ENCODE assay signal across 18 cellular contexts in genomic region chr1:66383602-66384001, GRCh38.
DNase-seq lines count a peak whose midpoint lies in the region; ATAC-seq, FAIRE-seq and TF ChIP-seq lines count a peak whose summit lies in the region.
"Had no signal": no experiment of that assay in that cellular context is flagged by ENCODE, and none has a peak within 500 bp of the region (broad histone marks: within the 10 kb centered on the region; RNA-seq: fewer than 3 reads in every experiment).

No MANE protein-coding gene starts in this region.

- H2BK120ac ChIP-seq in H1 (replicated peaks; ENCODE audit: low read depth, low read length), result no peak overlapping the region

- no peak overlapping the region for H4K91ac ChIP-seq in H1 (replicated peaks; ENCODE audit: insufficient read length, low read length)

- H2BK12ac ChIP-seq in H1 (ENCODE audit: low read depth, low read length), result no peak overlapping the region

- CTCF ChIA-PET in A549 (lab: Yijun Ruan, JAX), result no interaction called here
- CTCF ChIA-PET in H1 (lab: Charles Lee; ENCODE audit: partially characterized antibody), result interaction anchor here (1.0 to 1.2 kb wide), 2 partner anchors 61 to 63 kb away, joined by 3 read pairs; no protein-coding TSS in a partner anchor

- no peak overlapping the region for H3K9ac ChIP-seq in H1 (replicated peaks in 1 of 4; ENCODE audit: extremely low read depth in 1 of 4, low read depth in 3 of 4, low read length in 3 of 4)

- H3K79me2 ChIP-seq in H1 (ENCODE audit: control insufficient read depth in 1 of 2, insufficient read depth in 2 of 2, low read length in 2 of 2), result no peaks in the 10 kb centered on the region

- no peak overlapping the region for H3K18ac ChIP-seq in H1 (ENCODE audit: extremely low read depth, low read length)

- no peak overlapping the region for H3K14ac ChIP-seq in H1 (ENCODE audit: insufficient read length)

- TF ChIP-seq POLR2A in A549 (IDR thresholded peaks at IDR 0.05; ENCODE audit: low read length) (no peak), H1 (IDR thresholded peaks at IDR 0.05; ENCODE audit: control extremely low read depth in 1 of 2, low read depth in 2 of 2, low read length in 2 of 2) (no peak)

- 95% methylated on average over 1 of the region's 1 CpG for WGBS in A549 (ENCODE audit: missing lambda C conversion rate)
- 93% methylated on average over 1 of the region's 1 CpG; no CpG with 5 or more reads in 1 of the 2 experiments for WGBS in H1 (ENCODE audit: extremely low coverage in 1 of 2, insufficient coverage in 1 of 2, insufficient read length in 1 of 2, insufficient replicate concordance in 2 of 2, low coverage in 1 of 2, low lambda C conversion rate in 2 of 2, missing lambda C conversion rate in 1 of 2), 2 experiments

- H3K4me3 ChIP-seq in A549 (no peak overlapping the region), H1 (ENCODE audit: extremely low read depth in 1 of 4, insufficient read depth in 2 of 4, low read depth in 3 of 4, low read length in 4 of 4) (no peak overlapping the region)
- H3K4me3 ChIP-seq: HAP-1 had no signal

- H3K9me3 ChIP-seq in A549 (peaks cover 18% of the 10 kb centered on the region; the same call in 1 of the 3 replicates), H1 (ENCODE audit: insufficient read depth in 2 of 2, low read depth in 1 of 2, low read length in 1 of 2) (peaks cover 22 to 28% of the 10 kb centered on the region in 2 experiments)
- H3K9me3 ChIP-seq: Caco-2 had no signal

- H2BK20ac ChIP-seq in H1 (ENCODE audit: low read length), result no peak overlapping the region

- H3K27ac ChIP-seq in A549 (peak overlapping the region; percentile 40 to 73; a peak in 3 of 6 replicates), H1 (ENCODE audit: low read depth, low read length) (no peak overlapping the region)

- no peak overlapping the region for H2AFZ ChIP-seq in H1 (ENCODE audit: low read length)

- TF ChIP-seq EP300 in A549 (IDR thresholded peaks at IDR 0.05), result no peak
- no peak for TF ChIP-seq EP300 in H1 (IDR thresholded peaks at IDR 0.05; ENCODE audit: borderline replicate concordance in 1 of 2, low read depth in 2 of 2, low read length in 2 of 2)

- H3K79me1 ChIP-seq in H1 (ENCODE audit: low read depth, low read length), result no peaks in the 10 kb centered on the region

- no peak overlapping the region for H3K23ac ChIP-seq in H1 (ENCODE audit: insufficient read length)

- no peaks in the 10 kb centered on the region for H3K27me3 ChIP-seq in H1 (replicated peaks in 1 of 4; ENCODE audit: control insufficient read depth in 3 of 4, extremely low read depth in 1 of 4, insufficient read depth in 3 of 4, low read length in 3 of 4)

- TF ChIP-seq RAD21 in A549 (conservative IDR thresholded peaks at IDR 0.05 in 1 of 2, IDR thresholded peaks at IDR 0.05 in 1 of 2) (no peak), H1 (IDR thresholded peaks at IDR 0.05 in 1 of 2, conservative IDR thresholded peaks at IDR 0.05 in 1 of 2; ENCODE audit: low read depth in 2 of 2, low read length in 2 of 2) (no peak)

- no peak overlapping the region for H4K5ac ChIP-seq in H1 (ENCODE audit: insufficient read length, low read depth, low read length)

- no peak for FAIRE-seq in A549 (lab: Jason Lieb, UNC)
- FAIRE-seq in H1 (lab: Jason Lieb, UNC), result no peak
- FAIRE-seq: RCC 7860 had no signal

- TF ChIP-seq CTCF in A549 (IDR thresholded peaks at IDR 0.05) (no peak), H1 (IDR thresholded peaks at IDR 0.05; ENCODE audit: control extremely low read depth in 1 of 3, insufficient read depth in 1 of 3, low read depth in 1 of 3, low read length in 3 of 3) (no peak), GM20000 (IDR thresholded peaks at IDR 0.05; ENCODE audit: extremely low read depth, missing control alignments) (no peak)

- no peak overlapping the region for H3K56ac ChIP-seq in H1 (replicated peaks; ENCODE audit: insufficient read length, low read depth, low read length)

- H3K36me3 ChIP-seq in H1 (ENCODE audit: control insufficient read depth in 2 of 4, insufficient read depth in 4 of 4, low read length in 3 of 4), result peaks cover 0 to 7% (median 3%) of the 10 kb centered on the region in 4 experiments; a peak in 3 of 8 replicates
- H3K36me3 ChIP-seq: HAP-1 had no signal

- no peak overlapping the region for H2BK15ac ChIP-seq in H1 (ENCODE audit: low read length)

- H4K8ac ChIP-seq in H1 (ENCODE audit: extremely low read depth, insufficient read depth, low read length), result no peak overlapping the region

- no peaks in the 10 kb centered on the region for H3K4me1 ChIP-seq in A549
- peaks cover 0 to 5% (median 1%) of the 10 kb centered on the region in 4 experiments; a peak in 3 of 7 replicates for H3K4me1 ChIP-seq in H1 (replicated peaks in 1 of 4; ENCODE audit: control insufficient read depth in 3 of 4, insufficient read depth in 4 of 4, low read length in 3 of 4)
- H3K4me1 ChIP-seq: Caco-2 had no signal

- no peak for ATAC-seq in A549
- no peak for ATAC-seq in GM18858 (IDR thresholded peaks at IDR 0.05; ENCODE audit: unreplicated experiment)

- no peak overlapping the region for H3K4me2 ChIP-seq in A549
- H3K4me2 ChIP-seq in H1 (ENCODE audit: insufficient read depth in 1 of 2, low read depth in 2 of 2, low read length in 2 of 2), result no peak overlapping the region

- DNase-seq in A549 (ENCODE audit: low read depth in 1 of 2, low spot score in 1 of 2), result no peak
- peak; percentile 22 for DNase-seq in GF-D8 (lab: John Stamatoyannopoulos, UW)
- peak; percentile 35 for DNase-seq in NOMO-1 treated with dmso at 0.1 percent for 144 hours (lab: John Stamatoyannopoulos, UW; ENCODE audit: unreplicated experiment)
- no peak for DNase-seq in H1 (ENCODE audit: low read depth in 1 of 2, low spot score in 2 of 2)
- no peak for DNase-seq in islet precursor cell
- DNase-seq in OCI-M2 (lab: John Stamatoyannopoulos, UW; ENCODE audit: unreplicated experiment), result no peak
- DNase-seq in GM20000 (ENCODE audit: low spot score), result no peak
- DNase-seq: Caco-2; CD4-positive, CD25-positive, alpha-beta regulatory T cell; EL; NCI-H1048; NCI-H2081 treated with DMSO at 0.1 percent for 48 hours; NCI-H510A; NCI-H774; Right ventricle myocardium superior had no signal

- no peaks in the 10 kb centered on the region for H3K23me2 ChIP-seq in H1 (ENCODE audit: low read depth, low read length)

- H3K4ac ChIP-seq in H1 (replicated peaks; ENCODE audit: insufficient read length, low read depth, low read length), result no peak overlapping the region

- peak overlapping the region; percentile 75; the same call in 1 of the 2 replicates for H2AK5ac ChIP-seq in H1 (ENCODE audit: low read depth, low read length)

- POLR2A ChIA-PET in A549 (lab: Yijun Ruan, JAX) (no interaction called here), H1 (lab: Charles Lee; ENCODE audit: partially characterized antibody) (no interaction called here)

- H2BK5ac ChIP-seq in H1 (ENCODE audit: low read depth, low read length), result no peak overlapping the region

- H4K20me1 ChIP-seq in H1 (replicated peaks in 1 of 2; ENCODE audit: control insufficient read depth in 1 of 2, insufficient read depth in 2 of 2, low read length in 2 of 2), result no peaks in the 10 kb centered on the region

TF ChIP-seq in A549, 52 proteins besides CTCF, POLR2A, EP300 and RAD21 (continues in another document):
- TF ChIP-seq BHLHE40 (IDR thresholded peaks at IDR 0.05; ENCODE audit: low read depth, low read length), result no peak
- TF ChIP-seq NR3C1 (IDR thresholded peaks at IDR 0.05), result no peak
- TF ChIP-seq NPAS2 (CRISPR knock-in tag; IDR thresholded peaks at IDR 0.05; ENCODE audit: borderline replicate concordance), result no peak
- no peak for TF ChIP-seq POLR2AphosphoS2 (conservative IDR thresholded peaks at IDR 0.05; ENCODE audit: low read length)
- TF ChIP-seq ZFP36 (IDR thresholded peaks at IDR 0.05; ENCODE audit: borderline replicate concordance, partially characterized antibody), result no peak
- TF ChIP-seq HEYL (CRISPR knock-in tag; IDR thresholded peaks at IDR 0.05), result no peak
- no peak for TF ChIP-seq RFX5 (IDR thresholded peaks at IDR 0.05)
- TF ChIP-seq CEBPB (IDR thresholded peaks at IDR 0.05), result no peak
- no peak for TF ChIP-seq SREBF2 (IDR thresholded peaks at IDR 0.05)
- no peak for TF ChIP-seq CHD2 (IDR thresholded peaks at IDR 0.05; ENCODE audit: low read length, partially characterized antibody)
- no peak for TF ChIP-seq ESRRA (IDR thresholded peaks at IDR 0.05; ENCODE audit: borderline replicate concordance, low read length)
- no peak for TF ChIP-seq HOXA7 (CRISPR knock-in tag; IDR thresholded peaks at IDR 0.05)
- no peak for TF ChIP-seq HOXB13 (CRISPR knock-in tag; IDR thresholded peaks at IDR 0.05; ENCODE audit: low read depth)

TF ChIP-seq in H1, 55 proteins besides CTCF, POLR2A, EP300 and RAD21:
- TF ChIP-seq BRCA1 (IDR thresholded peaks at IDR 0.05; ENCODE audit: low read depth, low read length), result no peak
- no peak for TF ChIP-seq RBBP5 (IDR thresholded peaks at IDR 0.05; ENCODE audit: borderline replicate concordance, low read depth, low read length)
- TF ChIP-seq SUZ12 (IDR thresholded peaks at IDR 0.05; ENCODE audit: low read length), result no peak
- no peak for TF ChIP-seq SP2 (IDR thresholded peaks at IDR 0.05; ENCODE audit: low read length)
- no peak for TF ChIP-seq ZNF274 (IDR thresholded peaks at IDR 0.05; ENCODE audit: borderline replicate concordance, extremely low read depth, low read length)
TF ChIP-seq in H1: peak in this region for 0.

Comparison
In these comparisons a context has a peak if more than half of its experiments do, and no peak if none do; other contexts are left out.
1. DNase-seq: peak in GF-D8 (single experiment) and NOMO-1 treated with dmso at 0.1 percent for 144 hours (single experiment); none in A549 (0 of 2), H1 (0 of 2), islet precursor cell (single experiment), OCI-M2 (single experiment) and GM20000 (single experiment).